ENCODE assay signal across 22 cellular contexts in genomic region chr2:53641290-53641689, GRCh38.
"Had no signal": no experiment of that assay in that cellular context is flagged by ENCODE, and none has a peak within 500 bp of the region (broad histone marks: within the 10 kb centered on the region; RNA-seq: fewer than 3 reads in every experiment).

No MANE protein-coding gene starts in this region.

- H3K36me3 ChIP-seq: heart right ventricle, pancreas, suprapubic skin, thyroid gland, uterus had no signal

- H3K27me3 ChIP-seq: heart right ventricle, pancreas, suprapubic skin, thyroid gland, uterus had no signal

- FAIRE-seq: endometrium, frontal cortex, pancreas, small intestine had no signal

- H3K9me3 ChIP-seq: pancreas, suprapubic skin, thyroid gland, uterus had no signal

- H3K4me1 ChIP-seq: heart right ventricle, pancreas, suprapubic skin, uterus had no signal

- H3K27ac ChIP-seq: heart right ventricle, pancreas, suprapubic skin, thyroid gland, uterus had no signal

- DNase-seq: effector memory CD4-positive, alpha-beta T cell; heart right ventricle; hypothalamus; islet precursor cell; mammary epithelial cell; natural killer cell; occipital lobe; pancreas; right cardiac atrium; small intestine; stimulated activated CD4-positive, alpha-beta T cell treated with anti-CD3 and anti-CD28 coated beads, Interleukin-12 subunit alpha, Interleukin-12 subunit beta, amount 100 ng/mL, for 4 hours; stimulated activated CD4-positive, alpha-beta T cell treated with anti-CD3 and anti-CD28 coated beads, Interleukin-2, amount 100 ng/mL, for 48 hours; stimulated activated CD8-positive, alpha-beta memory T cell treated with anti-CD3 and anti-CD28 coated beads, Interleukin-4, amount 100 ng/mL, for 48 hours; stimulated activated naive CD8-positive, alpha-beta T cell treated with anti-CD3 and anti-CD28 coated beads, Interleukin-15, Interleukin-2, amounts not matched to agents 100 U/mL and 50 U/mL, for 24 hours; uterus had no signal

- ATAC-seq: esophagus mucosa; heart right ventricle; left lobe of liver; natural killer cell; pancreas; right cardiac atrium; stimulated activated effector memory CD8-positive, alpha-beta T cell treated with anti-CD3 and anti-CD28 coated beads, Interleukin-12 subunit alpha, Interleukin-12 subunit beta, amount 100 ng/mL, for 72 hours; stimulated activated naive CD8-positive, alpha-beta T cell treated with anti-CD3 and anti-CD28 coated beads, Interleukin-15, Interleukin-2, amounts not matched to agents 100 U/mL and 50 U/mL, for 24 hours had no signal

- H3K4me3 ChIP-seq: heart right ventricle, pancreas, suprapubic skin, thyroid gland, uterus had no signal
